In the genomic region with DNA sequence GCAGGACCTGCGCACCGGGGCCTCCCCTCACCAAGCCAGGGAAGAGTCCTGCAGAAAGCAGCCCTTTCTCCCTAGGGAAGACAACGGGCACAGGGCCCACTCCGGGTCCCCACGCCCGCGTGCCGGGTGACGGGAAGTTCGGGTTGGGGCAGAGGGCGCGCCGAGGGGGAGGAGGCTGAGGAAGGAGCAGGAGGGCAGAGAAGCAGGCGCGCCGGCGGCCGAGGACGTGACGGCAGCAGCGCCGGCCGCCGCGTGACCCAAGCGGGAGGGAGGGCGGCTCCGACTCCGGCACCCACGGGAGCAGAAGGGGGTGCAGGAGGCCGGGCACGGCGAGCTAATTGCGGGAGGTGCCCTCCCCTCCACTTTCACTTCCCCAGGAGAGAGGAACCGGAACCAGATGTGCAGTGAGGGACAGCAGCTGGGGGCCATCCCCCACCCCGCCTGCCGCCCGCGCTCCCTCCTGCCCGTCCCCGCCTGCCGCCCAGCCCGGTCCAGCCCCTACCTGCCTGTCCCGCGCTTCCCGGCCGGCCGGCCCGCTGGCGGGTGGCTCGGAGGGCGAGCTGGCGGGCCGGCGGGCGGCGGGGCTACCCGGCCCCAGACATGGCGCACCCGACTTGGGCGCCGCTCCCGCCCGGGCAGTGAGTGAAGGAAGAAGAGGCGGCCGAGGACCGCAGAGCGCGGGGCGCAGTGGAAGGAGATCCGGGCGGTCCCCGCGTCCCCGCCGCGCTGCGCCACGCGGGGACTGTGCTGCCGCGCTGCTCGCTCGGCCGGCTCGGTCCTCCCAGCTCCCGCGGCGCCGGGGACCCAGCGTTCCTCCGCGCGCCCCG, we compare ENCODE assay signal across 1 cellular context.
TF ChIP-seq lines count a peak whose summit lies in the region.

No MANE protein-coding gene starts in this region.

TF ChIP-seq in HEK293, 187 proteins besides CTCF, POLR2A, EP300 and RAD21 (continued from another document and continues in another):
- TF ChIP-seq, protein P1, sequence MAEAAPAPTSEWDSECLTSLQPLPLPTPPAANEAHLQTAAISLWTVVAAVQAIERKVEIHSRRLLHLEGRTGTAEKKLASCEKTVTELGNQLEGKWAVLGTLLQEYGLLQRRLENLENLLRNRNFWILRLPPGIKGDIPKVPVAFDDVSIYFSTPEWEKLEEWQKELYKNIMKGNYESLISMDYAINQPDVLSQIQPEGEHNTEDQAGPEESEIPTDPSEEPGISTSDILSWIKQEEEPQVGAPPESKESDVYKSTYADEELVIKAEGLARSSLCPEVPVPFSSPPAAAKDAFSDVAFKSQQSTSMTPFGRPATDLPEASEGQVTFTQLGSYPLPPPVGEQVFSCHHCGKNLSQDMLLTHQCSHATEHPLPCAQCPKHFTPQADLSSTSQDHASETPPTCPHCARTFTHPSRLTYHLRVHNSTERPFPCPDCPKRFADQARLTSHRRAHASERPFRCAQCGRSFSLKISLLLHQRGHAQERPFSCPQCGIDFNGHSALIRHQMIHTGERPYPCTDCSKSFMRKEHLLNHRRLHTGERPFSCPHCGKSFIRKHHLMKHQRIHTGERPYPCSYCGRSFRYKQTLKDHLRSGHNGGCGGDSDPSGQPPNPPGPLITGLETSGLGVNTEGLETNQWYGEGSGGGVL (tag by site-specific recombination; IDR thresholded peaks at IDR 0.05) = peak; percentile 69
- TF ChIP-seq ZNF792 (tag by site-specific recombination; IDR thresholded peaks at IDR 0.05) = no peak
- 0 out of 2 replicates have a peak, but pooled peaks have one; percentile 5 for TF ChIP-seq ZNF146 (tag by site-specific recombination; IDR thresholded peaks at IDR 0.05)
- no peak for TF ChIP-seq SALL2 (tag by site-specific recombination; IDR thresholded peaks at IDR 0.05; ENCODE audit: borderline replicate concordance)
- TF ChIP-seq ZNF433 (tag by site-specific recombination; IDR thresholded peaks at IDR 0.05; ENCODE audit: low read depth) = no peak
- TF ChIP-seq MZF1 (tag by site-specific recombination; IDR thresholded peaks at IDR 0.05; ENCODE audit: borderline replicate concordance) = no peak
- TF ChIP-seq ZNF155 (tag by site-specific recombination; IDR thresholded peaks at IDR 0.05) = no peak
- TF ChIP-seq YY1 (tag by site-specific recombination; IDR thresholded peaks at IDR 0.05) = peak; percentile 13; the same call in 1 of the 2 replicates
- no peak for TF ChIP-seq GLI2 (tag by site-specific recombination; IDR thresholded peaks at IDR 0.05; ENCODE audit: borderline replicate concordance, low read depth)
- TF ChIP-seq, protein P2, sequence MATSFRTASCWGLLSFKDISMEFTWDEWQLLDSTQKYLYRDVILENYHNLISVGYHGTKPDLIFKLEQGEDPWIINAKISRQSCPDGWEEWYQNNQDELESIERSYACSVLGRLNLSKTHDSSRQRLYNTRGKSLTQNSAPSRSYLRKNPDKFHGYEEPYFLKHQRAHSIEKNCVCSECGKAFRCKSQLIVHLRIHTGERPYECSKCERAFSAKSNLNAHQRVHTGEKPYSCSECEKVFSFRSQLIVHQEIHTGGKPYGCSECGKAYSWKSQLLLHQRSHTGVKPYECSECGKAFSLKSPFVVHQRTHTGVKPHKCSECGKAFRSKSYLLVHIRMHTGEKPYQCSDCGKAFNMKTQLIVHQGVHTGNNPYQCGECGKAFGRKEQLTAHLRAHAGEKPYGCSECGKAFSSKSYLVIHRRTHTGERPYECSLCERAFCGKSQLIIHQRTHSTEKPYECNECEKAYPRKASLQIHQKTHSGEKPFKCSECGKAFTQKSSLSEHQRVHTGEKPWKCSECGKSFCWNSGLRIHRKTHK (tag by site-specific recombination; IDR thresholded peaks at IDR 0.05) = no peak
- TF ChIP-seq ZNF302 (tag by site-specific recombination; IDR thresholded peaks at IDR 0.05; ENCODE audit: low read depth) = no peak
- no peak for TF ChIP-seq ZNF202 (tag by site-specific recombination; IDR thresholded peaks at IDR 0.05; ENCODE audit: borderline replicate concordance)
- TF ChIP-seq RBAK (tag by site-specific recombination; IDR thresholded peaks at IDR 0.05) = no peak
- TF ChIP-seq ZNF138 (tag by site-specific recombination; IDR thresholded peaks at IDR 0.05; ENCODE audit: borderline replicate concordance) = no peak
- no peak for TF ChIP-seq ZNF184 (tag by site-specific recombination; IDR thresholded peaks at IDR 0.05)
- TF ChIP-seq ZNF501 (tag by site-specific recombination; IDR thresholded peaks at IDR 0.05) = 0 out of 2 replicates have a peak, but pooled peaks have one; percentile 70
- no peak for TF ChIP-seq ZNF791 (tag by site-specific recombination; IDR thresholded peaks at IDR 0.05)
- TF ChIP-seq, protein P3, sequence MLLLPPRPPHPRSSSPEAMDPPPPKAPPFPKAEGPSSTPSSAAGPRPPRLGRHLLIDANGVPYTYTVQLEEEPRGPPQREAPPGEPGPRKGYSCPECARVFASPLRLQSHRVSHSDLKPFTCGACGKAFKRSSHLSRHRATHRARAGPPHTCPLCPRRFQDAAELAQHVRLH (tag by site-specific recombination; IDR thresholded peaks at IDR 0.05) = no peak
- TF ChIP-seq ZXDB (tag by site-specific recombination; IDR thresholded peaks at IDR 0.05) = peak; percentile 38; the same call in 1 of the 2 replicates
- TF ChIP-seq, protein P4, sequence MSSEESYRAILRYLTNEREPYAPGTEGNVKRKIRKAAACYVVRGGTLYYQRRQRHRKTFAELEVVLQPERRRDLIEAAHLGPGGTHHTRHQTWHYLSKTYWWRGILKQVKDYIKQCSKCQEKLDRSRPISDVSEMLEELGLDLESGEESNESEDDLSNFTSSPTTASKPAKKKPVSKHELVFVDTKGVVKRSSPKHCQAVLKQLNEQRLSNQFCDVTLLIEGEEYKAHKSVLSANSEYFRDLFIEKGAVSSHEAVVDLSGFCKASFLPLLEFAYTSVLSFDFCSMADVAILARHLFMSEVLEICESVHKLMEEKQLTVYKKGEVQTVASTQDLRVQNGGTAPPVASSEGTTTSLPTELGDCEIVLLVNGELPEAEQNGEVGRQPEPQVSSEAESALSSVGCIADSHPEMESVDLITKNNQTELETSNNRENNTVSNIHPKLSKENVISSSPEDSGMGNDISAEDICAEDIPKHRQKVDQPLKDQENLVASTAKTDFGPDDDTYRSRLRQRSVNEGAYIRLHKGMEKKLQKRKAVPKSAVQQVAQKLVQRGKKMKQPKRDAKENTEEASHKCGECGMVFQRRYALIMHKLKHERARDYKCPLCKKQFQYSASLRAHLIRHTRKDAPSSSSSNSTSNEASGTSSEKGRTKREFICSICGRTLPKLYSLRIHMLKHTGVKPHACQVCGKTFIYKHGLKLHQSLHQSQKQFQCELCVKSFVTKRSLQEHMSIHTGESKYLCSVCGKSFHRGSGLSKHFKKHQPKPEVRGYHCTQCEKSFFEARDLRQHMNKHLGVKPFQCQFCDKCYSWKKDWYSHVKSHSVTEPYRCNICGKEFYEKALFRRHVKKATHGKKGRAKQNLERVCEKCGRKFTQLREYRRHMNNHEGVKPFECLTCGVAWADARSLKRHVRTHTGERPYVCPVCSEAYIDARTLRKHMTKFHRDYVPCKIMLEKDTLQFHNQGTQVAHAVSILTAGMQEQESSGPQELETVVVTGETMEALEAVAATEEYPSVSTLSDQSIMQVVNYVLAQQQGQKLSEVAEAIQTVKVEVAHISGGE (tag by site-specific recombination; conservative IDR thresholded peaks at IDR 0.05; ENCODE audit: low read depth) = peak; percentile 88
- TF ChIP-seq ZNF558 (tag by site-specific recombination; IDR thresholded peaks at IDR 0.05) = no peak
- no peak for TF ChIP-seq ZNF354C (tag by site-specific recombination; IDR thresholded peaks at IDR 0.05; ENCODE audit: borderline replicate concordance, low read depth)
- TF ChIP-seq ZNF596 (tag by site-specific recombination; IDR thresholded peaks at IDR 0.05) = no peak
- no peak for TF ChIP-seq YY2 (tag by site-specific recombination; IDR thresholded peaks at IDR 0.05)
- TF ChIP-seq ZNF658 (tag by site-specific recombination; IDR thresholded peaks at IDR 0.05) = no peak
- TF ChIP-seq, protein P5, sequence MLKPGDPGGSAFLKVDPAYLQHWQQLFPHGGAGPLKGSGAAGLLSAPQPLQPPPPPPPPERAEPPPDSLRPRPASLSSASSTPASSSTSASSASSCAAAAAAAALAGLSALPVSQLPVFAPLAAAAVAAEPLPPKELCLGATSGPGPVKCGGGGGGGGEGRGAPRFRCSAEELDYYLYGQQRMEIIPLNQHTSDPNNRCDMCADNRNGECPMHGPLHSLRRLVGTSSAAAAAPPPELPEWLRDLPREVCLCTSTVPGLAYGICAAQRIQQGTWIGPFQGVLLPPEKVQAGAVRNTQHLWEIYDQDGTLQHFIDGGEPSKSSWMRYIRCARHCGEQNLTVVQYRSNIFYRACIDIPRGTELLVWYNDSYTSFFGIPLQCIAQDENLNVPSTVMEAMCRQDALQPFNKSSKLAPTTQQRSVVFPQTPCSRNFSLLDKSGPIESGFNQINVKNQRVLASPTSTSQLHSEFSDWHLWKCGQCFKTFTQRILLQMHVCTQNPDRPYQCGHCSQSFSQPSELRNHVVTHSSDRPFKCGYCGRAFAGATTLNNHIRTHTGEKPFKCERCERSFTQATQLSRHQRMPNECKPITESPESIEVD (tag by site-specific recombination; IDR thresholded peaks at IDR 0.05) = no peak
- peak; percentile 19; the same call in 1 of the 2 replicates for TF ChIP-seq KLF8 (tag by site-specific recombination; IDR thresholded peaks at IDR 0.05)
- peak; percentile 85 for TF ChIP-seq ZNF600 (tag by site-specific recombination; IDR thresholded peaks at IDR 0.05)
- TF ChIP-seq ZNF169 (tag by site-specific recombination; IDR thresholded peaks at IDR 0.05) = no peak
- no peak for TF ChIP-seq ZNF404 (tag by site-specific recombination; IDR thresholded peaks at IDR 0.05)
- TF ChIP-seq ZNF677 (tag by site-specific recombination; IDR thresholded peaks at IDR 0.05) = no peak
- no peak for TF ChIP-seq ZNF623 (tag by site-specific recombination; IDR thresholded peaks at IDR 0.05)
- peak; percentile 52; the same call in 1 of the 2 replicates for TF ChIP-seq ZBTB48 (tag by site-specific recombination; IDR thresholded peaks at IDR 0.05)
- TF ChIP-seq ZFP69B (tag by site-specific recombination; IDR thresholded peaks at IDR 0.05) = no peak; the same call in none of the 2 replicates
- TF ChIP-seq, protein P6, sequence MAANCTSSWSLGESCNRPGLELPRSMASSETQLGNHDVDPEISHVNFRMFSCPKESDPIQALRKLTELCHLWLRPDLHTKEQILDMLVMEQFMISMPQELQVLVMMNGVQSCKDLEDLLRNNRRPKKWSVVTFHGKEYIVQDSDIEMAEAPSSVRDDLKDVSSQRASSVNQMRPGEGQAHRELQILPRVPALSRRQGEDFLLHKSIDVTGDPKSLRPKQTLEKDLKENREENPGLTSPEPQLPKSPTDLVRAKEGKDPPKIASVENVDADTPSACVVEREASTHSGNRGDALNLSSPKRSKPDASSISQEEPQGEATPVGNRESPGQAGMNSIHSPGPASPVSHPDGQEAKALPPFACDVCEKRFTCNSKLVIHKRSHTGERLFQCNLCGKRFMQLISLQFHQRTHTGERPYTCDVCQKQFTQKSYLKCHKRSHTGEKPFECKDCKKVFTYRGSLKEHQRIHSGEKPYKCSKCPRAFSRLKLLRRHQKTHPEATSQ (tag by site-specific recombination; IDR thresholded peaks at IDR 0.05) = 0 out of 2 replicates have a peak, but pooled peaks have one; percentile 22
- TF ChIP-seq ZNF292 (tag by site-specific recombination; IDR thresholded peaks at IDR 0.05; ENCODE audit: borderline replicate concordance, low read depth) = no peak
- TF ChIP-seq ZBTB20 (tag by site-specific recombination; IDR thresholded peaks at IDR 0.05) = peak; percentile 53; the same call in 1 of the 2 replicates
- no peak for TF ChIP-seq MEIS1 (CRISPR knock-in tag; IDR thresholded peaks at IDR 0.05; ENCODE audit: borderline replicate concordance)
- TF ChIP-seq, protein P7, sequence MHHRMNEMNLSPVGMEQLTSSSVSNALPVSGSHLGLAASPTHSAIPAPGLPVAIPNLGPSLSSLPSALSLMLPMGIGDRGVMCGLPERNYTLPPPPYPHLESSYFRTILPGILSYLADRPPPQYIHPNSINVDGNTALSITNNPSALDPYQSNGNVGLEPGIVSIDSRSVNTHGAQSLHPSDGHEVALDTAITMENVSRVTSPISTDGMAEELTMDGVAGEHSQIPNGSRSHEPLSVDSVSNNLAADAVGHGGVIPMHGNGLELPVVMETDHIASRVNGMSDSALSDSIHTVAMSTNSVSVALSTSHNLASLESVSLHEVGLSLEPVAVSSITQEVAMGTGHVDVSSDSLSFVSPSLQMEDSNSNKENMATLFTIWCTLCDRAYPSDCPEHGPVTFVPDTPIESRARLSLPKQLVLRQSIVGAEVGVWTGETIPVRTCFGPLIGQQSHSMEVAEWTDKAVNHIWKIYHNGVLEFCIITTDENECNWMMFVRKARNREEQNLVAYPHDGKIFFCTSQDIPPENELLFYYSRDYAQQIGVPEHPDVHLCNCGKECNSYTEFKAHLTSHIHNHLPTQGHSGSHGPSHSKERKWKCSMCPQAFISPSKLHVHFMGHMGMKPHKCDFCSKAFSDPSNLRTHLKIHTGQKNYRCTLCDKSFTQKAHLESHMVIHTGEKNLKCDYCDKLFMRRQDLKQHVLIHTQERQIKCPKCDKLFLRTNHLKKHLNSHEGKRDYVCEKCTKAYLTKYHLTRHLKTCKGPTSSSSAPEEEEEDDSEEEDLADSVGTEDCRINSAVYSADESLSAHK (tag by site-specific recombination; IDR thresholded peaks at IDR 0.05) = no peak
- peak; percentile 82 for TF ChIP-seq SP2 (tag by site-specific recombination; IDR thresholded peaks at IDR 0.05)
- no peak for TF ChIP-seq ZNF223 (tag by site-specific recombination; IDR thresholded peaks at IDR 0.05)
- TF ChIP-seq EGR2 (tag by site-specific recombination; IDR thresholded peaks at IDR 0.05; ENCODE audit: low read depth) = no peak; the same call in 1 of the 2 replicates
- TF ChIP-seq ZEB2 (tag by site-specific recombination; IDR thresholded peaks at IDR 0.05) = no peak
- TF ChIP-seq ZNF10 (tag by site-specific recombination; IDR thresholded peaks at IDR 0.05) = no peak
- no peak for TF ChIP-seq ZNF221 (tag by site-specific recombination; IDR thresholded peaks at IDR 0.05; ENCODE audit: borderline replicate concordance)
